In genomic region chr1:231666957-231667601, GRCh38 we compare ENCODE assay signal across 17 cellular contexts.
"Had no signal": no experiment of that assay in that cellular context is flagged by ENCODE, and none has a peak within 500 bp of the region (broad histone marks: within the 10 kb centered on the region; RNA-seq: fewer than 3 reads in every experiment).

No MANE protein-coding gene starts in this region.

- H3K36me3 ChIP-seq: pancreas had no signal

- ATAC-seq: activated CD8-positive, alpha-beta memory T cell treated with anti-CD3 and anti-CD28 coated beads, Interleukin-2, amount 10 ng/mL, durations not matched to agents 7 days and 5 days; pancreas had no signal

- H3K27ac ChIP-seq: pancreas had no signal

- H3K27me3 ChIP-seq: pancreas had no signal

- H3K27ac Mint-ChIP-seq: activated CD8-positive, alpha-beta memory T cell treated with anti-CD3 and anti-CD28 coated beads, Interleukin-2, amount 10 ng/mL, durations not matched to agents 7 days and 5 days; activated T-cell treated with anti-CD3 and anti-CD28 coated beads, Interleukin-2, amount 50 U/mL, for 24 hours; effector memory CD8-positive, alpha-beta T cell; natural killer cell treated with Interleukin-12 subunit alpha and Interleukin-12 subunit beta and Interleukin-15 and Interleukin-18, amount 100 ng/mL, for 72 hours had no signal

- H3K9me3 ChIP-seq: pancreas had no signal

- H3K4me3 Mint-ChIP-seq: activated CD8-positive, alpha-beta memory T cell treated with anti-CD3 and anti-CD28 coated beads, Interleukin-2, amount 10 ng/mL, durations not matched to agents 7 days and 5 days; activated naive CD4-positive, alpha-beta T cell treated with anti-CD3 and anti-CD28 coated beads, Interleukin-2, amount 50 U/mL, for 24 hours; activated T-cell treated with anti-CD3 and anti-CD28 coated beads, Interleukin-2, amount 50 U/mL, for 24 hours; brain; dendritic cell treated with granulocyte-macrophage colony-stimulating factor and Interleukin-4, amounts not matched to agents 40 ng/mL and 50 ng/mL, for 4 days; natural killer cell treated with Interleukin-12 subunit alpha and Interleukin-12 subunit beta and Interleukin-15 and Interleukin-18, amount 100 ng/mL, for 72 hours had no signal

- H3K4me1 ChIP-seq: pancreas had no signal

- H3K4me3 ChIP-seq: pancreas had no signal

- H3K27me3 Mint-ChIP-seq: activated naive CD4-positive, alpha-beta T cell treated with anti-CD3 and anti-CD28 coated beads, Interleukin-2, amount 50 U/mL, for 24 hours; activated T-cell treated with anti-CD3 and anti-CD28 coated beads, Interleukin-2, amount 50 U/mL, for 24 hours; dendritic cell treated with granulocyte-macrophage colony-stimulating factor and Interleukin-4, amounts not matched to agents 40 ng/mL and 50 ng/mL, for 4 days had no signal

- DNase-seq: activated CD4-positive, alpha-beta T cell treated with anti-CD3 and anti-CD28 coated beads, Interleukin-2, amount 50 U/mL, for 4 hours; activated CD4-positive, CD25-positive, alpha-beta regulatory T cell treated with anti-CD3 and anti-CD28 coated beads, Interleukin-2, amount 50 U/mL, for 72 hours; activated CD8-positive, alpha-beta memory T cell treated with anti-CD3 and anti-CD28 coated beads, Interleukin-2, amount 10 ng/mL, durations not matched to agents 7 days and 5 days; activated effector memory CD4-positive, alpha-beta T cell treated with Interleukin-2 at 50 U/mL for 16 hours; activated T-cell treated with anti-CD3 and anti-CD28 coated beads, Interleukin-2, amount 50 U/mL, for 24 hours; amniotic stem cell; effector memory CD8-positive, alpha-beta T cell; erythroblast; hippocampal formation; pancreas; stimulated activated CD4-positive, alpha-beta T cell treated with anti-CD3 and anti-CD28 coated beads, Interleukin-12 subunit alpha, Interleukin-12 subunit beta, amount 100 ng/mL, for 4 hours; stimulated activated naive CD4-positive, alpha-beta T cell treated with Interleukin-2 at 50 U/mL for 16 hours; trophoblast cell had no signal
